Comparison of ENCODE assay signal across 6 cellular contexts in genomic region chr21:9657779-9658178, GRCh38.
DNase-seq lines count a peak whose midpoint lies in the region; ATAC-seq and TF ChIP-seq lines count a peak whose summit lies in the region.
"Not testable (repeated sequence)": the region's sequence is repeated elsewhere in the genome, so short reads cannot be mapped to it uniquely, and the experiment has no call there.

No MANE protein-coding gene starts in this region.

- not testable (repeated sequence) for H3K4me3 ChIP-seq in NB4 (ENCODE audit: low read depth, low read length); body of pancreas; right cardiac atrium (ENCODE audit: low read length); trophoblast cell (ENCODE audit: low read depth, low read length); testis

- not testable (repeated sequence) for H2AK5ac ChIP-seq in trophoblast cell (ENCODE audit: low read length)

- not testable (repeated sequence) for H3K18ac ChIP-seq in trophoblast cell (ENCODE audit: low read length)

- not testable (repeated sequence) for H3K36me3 ChIP-seq in body of pancreas (replicated peaks in 1 of 2; ENCODE audit: insufficient read depth in 1 of 2, low read depth in 2 of 2); trophoblast cell (ENCODE audit: control insufficient read depth in 1 of 2, insufficient read depth in 2 of 2, low read length in 2 of 2); testis (ENCODE audit: low read depth, missing control alignments)

- H3K4me2 ChIP-seq in trophoblast cell (ENCODE audit: low read length), result not testable (repeated sequence)

- ATAC-seq in body of pancreas (peak; percentile 73), right cardiac atrium (peak; percentile 40 to 57)

- H3K27ac ChIP-seq in body of pancreas; right cardiac atrium (ENCODE audit: low read length); trophoblast cell (ENCODE audit: low read depth, low read length); testis: not testable (repeated sequence)

- not testable (repeated sequence) for H2BK120ac ChIP-seq in trophoblast cell (ENCODE audit: insufficient read depth, low read length, poor library complexity)

- H3K9me3 ChIP-seq in body of pancreas; right cardiac atrium (ENCODE audit: control insufficient read depth, low read length); trophoblast cell (ENCODE audit: insufficient read depth, low read depth, low read length); testis: not testable (repeated sequence)

- H2AFZ ChIP-seq in trophoblast cell (ENCODE audit: insufficient read depth, low read length, poor library complexity), result not testable (repeated sequence)

- intact Hi-C loops in body of pancreas (cut with DNase I); right cardiac atrium (cut with DNase I); testis (cut with DNase I; ENCODE audit: low total_unique reads): not testable (repeated sequence)

- not testable (repeated sequence) for TF ChIP-seq CTCF in NB4 (IDR thresholded peaks at IDR 0.05; ENCODE audit: low read depth, low read length); body of pancreas (IDR thresholded peaks at IDR 0.05); testis (IDR thresholded peaks at IDR 0.05)

- not testable (repeated sequence) for H3K79me2 ChIP-seq in trophoblast cell (ENCODE audit: control insufficient read depth, insufficient read depth, low read length, poor library complexity)

- H3K9ac ChIP-seq in trophoblast cell (ENCODE audit: low read length), result peak overlapping the region; percentile 50

- not testable (repeated sequence) for H4K8ac ChIP-seq in trophoblast cell (ENCODE audit: low read depth, low read length)

- not testable (repeated sequence) for TF ChIP-seq POLR2A in NB4 (IDR thresholded peaks at IDR 0.05; ENCODE audit: extremely low read depth, insufficient read length); body of pancreas (IDR thresholded peaks at IDR 0.05); testis (IDR thresholded peaks at IDR 0.05)

- DNase-seq in GM03348 (ENCODE audit: low spot score) (peak; percentile 2), NB4 (ENCODE audit: low read depth) (peak; percentile 60), testis (peak; percentile 45)
- not testable (repeated sequence) for DNase-seq in body of pancreas, right cardiac atrium, trophoblast cell

- H3K4me1 ChIP-seq in body of pancreas; right cardiac atrium (ENCODE audit: control insufficient read depth, insufficient read depth, low read length); trophoblast cell (ENCODE audit: control insufficient read depth in 1 of 2, insufficient read depth in 2 of 2, low read length in 2 of 2); testis: not testable (repeated sequence)

- WGBS in body of pancreas, 2 donors, result 51 to 52% methylated on average over 5 of the region's 5 CpGs
- WGBS in right cardiac atrium, result 48% methylated on average over 5 of the region's 5 CpGs
- WGBS in trophoblast cell (ENCODE audit: extremely low coverage, insufficient coverage, insufficient read length), result no CpG with 5 or more reads among the region's 5 CpGs
- WGBS in testis, 2 donors, result 46 to 56% methylated on average over 5 of the region's 5 CpGs

- not testable (repeated sequence) for H2BK12ac ChIP-seq in trophoblast cell (ENCODE audit: low read length)

- H3K23ac ChIP-seq in trophoblast cell (ENCODE audit: low read length), result not testable (repeated sequence)

- not testable (repeated sequence) for H3K79me1 ChIP-seq in trophoblast cell (ENCODE audit: low read length)

- H4K12ac ChIP-seq in trophoblast cell (ENCODE audit: low read depth, low read length), result not testable (repeated sequence)

- not testable (repeated sequence) for H3K4ac ChIP-seq in trophoblast cell (ENCODE audit: low read depth, low read length)

- not testable (repeated sequence) for H3K27me3 ChIP-seq in body of pancreas; right cardiac atrium (ENCODE audit: control insufficient read depth, insufficient read depth); trophoblast cell (ENCODE audit: insufficient read depth, low read length); testis

- H4K91ac ChIP-seq in trophoblast cell (ENCODE audit: low read depth, low read length), result not testable (repeated sequence)

- not testable (repeated sequence) for H2BK5ac ChIP-seq in trophoblast cell (ENCODE audit: low read depth, low read length, poor library complexity)

- not testable (repeated sequence) for H3K14ac ChIP-seq in trophoblast cell (ENCODE audit: low read length)
